In the genomic region with DNA sequence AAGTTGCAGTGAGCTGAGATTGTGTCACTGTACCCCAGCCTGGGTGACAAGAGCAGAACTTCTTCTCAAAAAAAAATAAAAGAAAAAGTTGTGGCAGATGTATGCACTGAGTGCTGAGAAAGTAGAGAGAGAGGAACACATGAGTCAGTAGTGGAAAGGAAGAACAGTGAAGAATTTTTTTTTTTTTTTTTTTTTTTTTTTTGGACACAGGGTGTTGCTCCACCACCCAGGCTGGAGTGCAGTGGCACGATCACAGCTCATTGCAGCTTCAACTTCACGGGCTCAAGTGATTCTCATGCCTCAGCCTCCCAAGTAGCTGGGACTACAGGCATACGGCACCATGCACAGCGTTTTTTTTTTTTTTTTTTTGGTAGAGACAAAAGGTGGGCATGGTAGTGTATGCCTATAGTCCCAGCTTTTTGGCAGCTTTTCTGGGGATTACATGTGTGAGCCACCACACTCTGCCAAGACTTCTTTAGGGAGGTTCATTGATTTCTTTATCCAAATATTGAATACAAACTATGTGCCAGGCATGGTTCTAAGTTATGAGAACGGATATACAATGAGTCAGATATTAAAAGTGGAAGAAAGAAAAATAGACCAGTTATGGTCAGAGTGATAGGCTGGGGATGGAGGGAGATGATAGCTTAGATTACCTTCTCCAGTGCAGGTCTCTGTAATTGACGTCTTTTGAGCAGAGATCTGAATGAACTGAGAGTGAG, we compare ENCODE assay signal across 10 cellular contexts.
DNase-seq lines count a peak whose midpoint lies in the region; ATAC-seq and TF ChIP-seq lines count a peak whose summit lies in the region.
"Had no signal": no experiment of that assay in that cellular context is flagged by ENCODE, and none has a peak within 500 bp of the region (broad histone marks: within the 10 kb centered on the region; RNA-seq: fewer than 3 reads in every experiment).

No MANE protein-coding gene starts in this region.

- H3K27me3 Mint-ChIP-seq in T-helper 17 cell = peaks cover 15% of the 10 kb centered on the region

- no peaks in the 10 kb centered on the region for H3K27me3 ChIP-seq in thyroid gland

- H3K4me3 Mint-ChIP-seq in stimulated activated effector memory CD8-positive, alpha-beta T cell treated with anti-CD3 and anti-CD28 coated beads, Interleukin-12 subunit alpha, Interleukin-12 subunit beta, amount 100 ng/mL, for 72 hours = no peak overlapping the region
- no peak overlapping the region for H3K4me3 Mint-ChIP-seq in T-helper 17 cell

- 57 to 65% methylated on average over 5 to 6 of the region's 6 CpGs for WGBS in thyroid gland, 2 donors

- H3K4me3 ChIP-seq in astrocyte of the spinal cord (ENCODE audit: low read depth, low read length) = no peak overlapping the region
- no peak overlapping the region for H3K4me3 ChIP-seq in thyroid gland (replicated peaks in 1 of 3)

- in situ Hi-C loops in astrocyte of the spinal cord (cut with HindIII; ENCODE audit: low sequenced_read_pairs) = no loop called here

- peak overlapping the region in 2 of 3 donors; percentile 56 to 64 for H3K27ac ChIP-seq in thyroid gland

- H3K4me1 Mint-ChIP-seq in stimulated activated effector memory CD8-positive, alpha-beta T cell treated with anti-CD3 and anti-CD28 coated beads, Interleukin-12 subunit alpha, Interleukin-12 subunit beta, amount 100 ng/mL, for 72 hours = no peaks in the 10 kb centered on the region
- H3K4me1 Mint-ChIP-seq in T-helper 17 cell = no peaks in the 10 kb centered on the region

- DNase-seq in HS-5 (ENCODE audit: low read depth) = peak; percentile 82
- peak; percentile 58 for DNase-seq in astrocyte of the spinal cord (ENCODE audit: low read depth, low spot score)
- DNase-seq in glomerular visceral epithelial cell (ENCODE audit: extremely low spot score) = peak; percentile 7
- DNase-seq in thyroid gland = peak; percentile 7 to 20
- DNase-seq in stimulated activated effector memory CD8-positive, alpha-beta T cell treated with anti-CD3 and anti-CD28 coated beads, Interleukin-12 subunit alpha, Interleukin-12 subunit beta, amount 100 ng/mL, for 72 hours (ENCODE audit: low spot score in 2 of 2) = no peak
- DNase-seq in inferior parietal cortex (ENCODE audit: extremely low spot score) = no peak
- DNase-seq in T-helper 17 cell = no peak
- DNase-seq: NCI-H1092; stimulated activated CD4-positive, alpha-beta T cell treated with anti-CD3 and anti-CD28 coated beads, Interleukin-4, amount 100 ng/mL, for 24 hours; T1000 had no signal

- no peaks in the 10 kb centered on the region for H3K9me3 ChIP-seq in thyroid gland
- no peaks in the 10 kb centered on the region for H3K9me3 ChIP-seq in T-helper 17 cell (ENCODE audit: control insufficient read depth, low read length, poor library complexity, severe bottlenecking)

- intact Hi-C loops in thyroid gland (cut with DNase I) = no loop called here

- H3K36me3 Mint-ChIP-seq in stimulated activated effector memory CD8-positive, alpha-beta T cell treated with anti-CD3 and anti-CD28 coated beads, Interleukin-12 subunit alpha, Interleukin-12 subunit beta, amount 100 ng/mL, for 72 hours = no peaks in the 10 kb centered on the region
- H3K36me3 Mint-ChIP-seq in T-helper 17 cell (ENCODE audit: low read depth) = no peaks in the 10 kb centered on the region

- no peaks in the 10 kb centered on the region for H3K36me3 ChIP-seq in thyroid gland

- no peak for TF ChIP-seq CTCF in astrocyte of the spinal cord (IDR thresholded peaks at IDR 0.05; ENCODE audit: low read depth, low read length)
- no peak for TF ChIP-seq CTCF in thyroid gland (IDR thresholded peaks at IDR 0.05)

- no peak for ATAC-seq in stimulated activated effector memory CD8-positive, alpha-beta T cell treated with anti-CD3 and anti-CD28 coated beads, Interleukin-12 subunit alpha, Interleukin-12 subunit beta, amount 100 ng/mL, for 72 hours
- ATAC-seq in T-helper 17 cell = no peak

- peaks cover 3% of the 10 kb centered on the region for H3K9me3 Mint-ChIP-seq in stimulated activated effector memory CD8-positive, alpha-beta T cell treated with anti-CD3 and anti-CD28 coated beads, Interleukin-12 subunit alpha, Interleukin-12 subunit beta, amount 100 ng/mL, for 72 hours

- no peak overlapping the region for H3K27ac Mint-ChIP-seq in stimulated activated effector memory CD8-positive, alpha-beta T cell treated with anti-CD3 and anti-CD28 coated beads, Interleukin-12 subunit alpha, Interleukin-12 subunit beta, amount 100 ng/mL, for 72 hours
- H3K27ac Mint-ChIP-seq in T-helper 17 cell = no peak overlapping the region

- peaks cover 20 to 39% of the 10 kb centered on the region in 2 donors for H3K4me1 ChIP-seq in thyroid gland

- TF ChIP-seq POLR2A in thyroid gland (IDR thresholded peaks at IDR 0.05) = no peak

Comparison
In these comparisons a context has a peak if more than half of its experiments do, and no peak if none do; other contexts are left out.
1. DNase-seq: peak in HS-5 (single experiment), astrocyte of the spinal cord (single experiment), glomerular visceral epithelial cell (single experiment) and thyroid gland (2 of 2); none in stimulated activated effector memory CD8-positive, alpha-beta T cell treated with anti-CD3 and anti-CD28 coated beads, Interleukin-12 subunit alpha, Interleukin-12 subunit beta, amount 100 ng/mL, for 72 hours (0 of 2), inferior parietal cortex (single experiment) and T-helper 17 cell (0 of 3).